ENCODE assay signal across 32 cellular contexts in the genomic region with DNA sequence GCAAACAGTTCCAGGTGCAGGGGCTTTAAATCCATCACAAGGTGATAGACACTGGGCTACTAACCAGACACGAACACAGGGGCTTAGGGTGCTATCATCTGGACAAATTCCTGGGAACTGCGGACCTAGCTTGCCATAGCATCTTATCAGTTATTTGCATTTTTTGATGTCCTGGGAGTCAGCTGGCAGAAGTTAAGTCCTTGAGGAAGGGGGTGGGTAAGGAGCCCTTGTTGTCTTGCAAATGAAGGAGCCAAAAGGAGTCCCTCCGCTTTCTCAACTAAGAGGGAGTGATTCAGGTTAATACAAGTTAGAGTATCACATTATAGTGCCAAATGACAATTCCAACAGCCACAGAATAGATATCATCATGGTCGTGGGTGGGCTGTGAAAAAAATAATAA.
"Had no signal": no experiment of that assay in that cellular context is flagged by ENCODE, and none has a peak within 500 bp of the region (broad histone marks: within the 10 kb centered on the region; RNA-seq: fewer than 3 reads in every experiment).

No MANE protein-coding gene starts in this region.

- FAIRE-seq: astrocyte, TTC549 had no signal

- H3K36me3 Mint-ChIP-seq: activated CD4-positive, alpha-beta memory T cell treated with anti-CD3 and anti-CD28 coated beads for 36 hours; activated naive CD4-positive, alpha-beta T cell treated with anti-CD3 and anti-CD28 coated beads, Interleukin-2, amount 50 U/mL, for 24 hours; activated naive CD8-positive, alpha-beta T cell treated with anti-CD3 and anti-CD28 coated beads, Interleukin-2, amount 10 ng/mL, durations not matched to agents 7 days and 5 days had no signal

- H3K27ac ChIP-seq: body of pancreas, breast epithelium, KMS-11, Peyer's patch, SJSA1 had no signal

- H3K27me3 Mint-ChIP-seq: activated CD4-positive, alpha-beta memory T cell treated with anti-CD3 and anti-CD28 coated beads for 36 hours; activated naive CD8-positive, alpha-beta T cell treated with anti-CD3 and anti-CD28 coated beads, Interleukin-2, amount 10 ng/mL, durations not matched to agents 7 days and 5 days; activated T-helper 17 cell treated with anti-CD3 and anti-CD28 coated beads, Interleukin-2, amount 50 U/mL, for 72 hours had no signal

- H3K36me3 ChIP-seq: breast epithelium, Peyer's patch, SJSA1 had no signal

- H3K9ac ChIP-seq: KMS-11, SK-N-SH had no signal

- DNase-seq: activated CD4-positive, alpha-beta memory T cell treated with anti-CD3 and anti-CD28 coated beads for 36 hours; activated CD4-positive, alpha-beta T cell treated with anti-CD3 and anti-CD28 coated beads for 4 hours; activated CD4-positive, alpha-beta T cell treated with anti-CD3 and anti-CD28 coated beads, Interleukin-2, amount 50 U/mL, for 1 hour; activated CD8-positive, alpha-beta memory T cell treated with anti-CD3 and anti-CD28 coated beads, Interleukin-2, amount 50 U/mL, for 4 hours; activated gamma-delta T cell; activated naive CD4-positive, alpha-beta T cell treated with Interleukin-2 at 50 U/mL for 16 hours; activated naive CD8-positive, alpha-beta T cell treated with anti-CD3 and anti-CD28 coated beads, Interleukin-2, amount 10 ng/mL, durations not matched to agents 7 days and 5 days; activated T-cell treated with anti-CD3 and anti-CD28 coated beads, Interleukin-2, amount 50 U/mL, for 72 hours; body of pancreas; MM.1S; MV-4-11; NCI-H1092; NCI-H1436 treated with DMSO at 0.1 percent for 48 hours; NCI-H1694 treated with DMSO at 0.1 percent for 48 hours; NCI-H2029; NCI-H345; NCI-H524 treated with DMSO at 0.1 percent for 48 hours; PC-3; Peyer's patch; RPMI8226; SHP77 treated with DMSO at 0.1 percent for 48 hours; SK-N-SH had no signal

- H3K27me3 ChIP-seq: body of pancreas, breast epithelium, Peyer's patch, SJSA1 had no signal

- H3K9me2 ChIP-seq: SK-N-SH had no signal

- H3K9me3 ChIP-seq: body of pancreas, SK-N-SH had no signal

- H3K4me3 ChIP-seq: body of pancreas, breast epithelium, Peyer's patch, SJSA1 had no signal

- H3K4me3 Mint-ChIP-seq: activated CD4-positive, alpha-beta memory T cell treated with anti-CD3 and anti-CD28 coated beads for 36 hours; activated naive CD4-positive, alpha-beta T cell treated with anti-CD3 and anti-CD28 coated beads, Interleukin-2, amount 50 U/mL, for 24 hours; activated naive CD8-positive, alpha-beta T cell treated with anti-CD3 and anti-CD28 coated beads, Interleukin-2, amount 10 ng/mL, durations not matched to agents 7 days and 5 days; activated T-cell treated with anti-CD3 and anti-CD28 coated beads, Interleukin-2, amount 50 U/mL, for 72 hours; activated T-helper 17 cell treated with anti-CD3 and anti-CD28 coated beads, Interleukin-2, amount 50 U/mL, for 72 hours; T-helper 1 cell treated with Interleukin-12 subunit alpha and Interleukin-12 subunit beta and Interleukin-4 antibody, amounts not matched to agents 30 μg/mL and 1 μg/mL, for 36 hours; T-helper 2 cell treated with Interferon-gamma antibody and Interleukin-4, amounts not matched to agents 5 μg/mL and 100 μg/mL, for 36 hours had no signal

- H3K27ac Mint-ChIP-seq: activated CD4-positive, alpha-beta memory T cell treated with anti-CD3 and anti-CD28 coated beads for 36 hours; activated naive CD4-positive, alpha-beta T cell treated with anti-CD3 and anti-CD28 coated beads, Interleukin-2, amount 50 U/mL, for 24 hours; activated naive CD8-positive, alpha-beta T cell treated with anti-CD3 and anti-CD28 coated beads, Interleukin-2, amount 10 ng/mL, durations not matched to agents 7 days and 5 days; activated T-cell treated with anti-CD3 and anti-CD28 coated beads, Interleukin-2, amount 50 U/mL, for 72 hours; activated T-helper 17 cell treated with anti-CD3 and anti-CD28 coated beads, Interleukin-2, amount 50 U/mL, for 72 hours; T-helper 1 cell treated with Interleukin-12 subunit alpha and Interleukin-12 subunit beta and Interleukin-4 antibody, amounts not matched to agents 30 μg/mL and 1 μg/mL, for 36 hours; T-helper 2 cell treated with Interferon-gamma antibody and Interleukin-4, amounts not matched to agents 5 μg/mL and 100 μg/mL, for 36 hours had no signal

- ATAC-seq: activated CD4-positive, CD25-positive, alpha-beta regulatory T cell treated with anti-CD3 and anti-CD28 coated beads, Interleukin-2, amount 50 U/mL, for 24 hours; activated T-cell treated with anti-CD3 and anti-CD28 coated beads, Interleukin-2, amount 50 U/mL, for 72 hours; activated T-helper 17 cell treated with anti-CD3 and anti-CD28 coated beads, Interleukin-2, amount 50 U/mL, for 72 hours; body of pancreas; PC-3 had no signal

- H3K4me1 ChIP-seq: body of pancreas, breast epithelium, Peyer's patch, SJSA1 had no signal

- H3K4me1 Mint-ChIP-seq: activated naive CD4-positive, alpha-beta T cell treated with anti-CD3 and anti-CD28 coated beads, Interleukin-2, amount 50 U/mL, for 24 hours; activated naive CD8-positive, alpha-beta T cell treated with anti-CD3 and anti-CD28 coated beads, Interleukin-2, amount 10 ng/mL, durations not matched to agents 7 days and 5 days; activated T-helper 17 cell treated with anti-CD3 and anti-CD28 coated beads, Interleukin-2, amount 50 U/mL, for 72 hours had no signal

- H3K4me2 ChIP-seq: KMS-11, SK-N-SH had no signal
